30 cellular contexts compared by ENCODE assay signal in genomic region chr6:73639015-73639414, GRCh38.
"Had no signal": no experiment of that assay in that cellular context is flagged by ENCODE, and none has a peak within 500 bp of the region (broad histone marks: within the 10 kb centered on the region; RNA-seq: fewer than 3 reads in every experiment).

No MANE protein-coding gene starts in this region.

- H3K27me3 Mint-ChIP-seq: activated CD4-positive, alpha-beta T cell treated with anti-CD3 and anti-CD28 coated beads, Interleukin-2, amount 10 ng/mL, durations not matched to agents 24 days and 14 days; activated CD8-positive, alpha-beta memory T cell treated with anti-CD3 and anti-CD28 coated beads, Interleukin-2, amount 10 ng/mL, durations not matched to agents 7 days and 5 days; activated naive CD8-positive, alpha-beta T cell treated with anti-CD3 and anti-CD28 coated beads, Interleukin-2, amount 50 U/mL, for 24 hours; activated T-cell treated with anti-CD3 and anti-CD28 coated beads, Interleukin-2, amount 50 U/mL, for 24 hours; brain; central memory CD8-positive, alpha-beta T cell had no signal

- H3K27me3 ChIP-seq: MG63, Peyer's patch, SJCRH30 had no signal

- H3K36me3 Mint-ChIP-seq: activated naive CD4-positive, alpha-beta T cell treated with anti-CD3 and anti-CD28 coated beads, Interleukin-2, amount 50 U/mL, for 72 hours had no signal

- H3K4me1 Mint-ChIP-seq: activated CD8-positive, alpha-beta memory T cell treated with anti-CD3 and anti-CD28 coated beads, Interleukin-2, amount 10 ng/mL, durations not matched to agents 7 days and 5 days; activated naive CD8-positive, alpha-beta T cell treated with anti-CD3 and anti-CD28 coated beads, Interleukin-2, amount 50 U/mL, for 24 hours; brain; central memory CD8-positive, alpha-beta T cell; WTC11 had no signal

- H3K9me3 Mint-ChIP-seq: activated CD4-positive, alpha-beta T cell treated with anti-CD3 and anti-CD28 coated beads, Interleukin-2, amount 10 ng/mL, durations not matched to agents 24 days and 14 days; activated naive CD4-positive, alpha-beta T cell treated with anti-CD3 and anti-CD28 coated beads, Interleukin-2, amount 50 U/mL, for 72 hours; activated naive CD8-positive, alpha-beta T cell treated with anti-CD3 and anti-CD28 coated beads, Interleukin-2, amount 50 U/mL, for 24 hours; activated T-cell treated with anti-CD3 and anti-CD28 coated beads, Interleukin-2, amount 50 U/mL, for 24 hours; activated T-helper 1 cell treated with anti-CD3 and anti-CD28 coated beads, Interleukin-12 subunit alpha, Interleukin-12 subunit beta, Interleukin-2, Interleukin-4 antibody, amounts not matched to agents 30 ng/mL and 10 ng/mL and 1 ng/mL, durations not matched to agents 14 hours and 24 hours and 36 hours; brain; central memory CD8-positive, alpha-beta T cell; WTC11 had no signal

- H3K4me3 ChIP-seq: MG63, Peyer's patch, SJCRH30 had no signal

- H3K27ac Mint-ChIP-seq: activated CD4-positive, alpha-beta T cell treated with anti-CD3 and anti-CD28 coated beads, Interleukin-2, amount 10 ng/mL, durations not matched to agents 24 days and 14 days; activated CD8-positive, alpha-beta memory T cell treated with anti-CD3 and anti-CD28 coated beads, Interleukin-2, amount 10 ng/mL, durations not matched to agents 7 days and 5 days; activated naive CD4-positive, alpha-beta T cell treated with anti-CD3 and anti-CD28 coated beads, Interleukin-2, amount 50 U/mL, for 72 hours; activated naive CD8-positive, alpha-beta T cell treated with anti-CD3 and anti-CD28 coated beads, Interleukin-2, amount 50 U/mL, for 24 hours; activated T-cell treated with anti-CD3 and anti-CD28 coated beads, Interleukin-2, amount 50 U/mL, for 24 hours; activated T-helper 1 cell treated with anti-CD3 and anti-CD28 coated beads, Interleukin-12 subunit alpha, Interleukin-12 subunit beta, Interleukin-2, Interleukin-4 antibody, amounts not matched to agents 30 ng/mL and 10 ng/mL and 1 ng/mL, durations not matched to agents 14 hours and 24 hours and 36 hours; brain; WTC11 had no signal

- H3K4me3 Mint-ChIP-seq: activated CD4-positive, alpha-beta T cell treated with anti-CD3 and anti-CD28 coated beads, Interleukin-2, amount 10 ng/mL, durations not matched to agents 24 days and 14 days; activated CD8-positive, alpha-beta memory T cell treated with anti-CD3 and anti-CD28 coated beads, Interleukin-2, amount 10 ng/mL, durations not matched to agents 7 days and 5 days; activated naive CD8-positive, alpha-beta T cell treated with anti-CD3 and anti-CD28 coated beads, Interleukin-2, amount 50 U/mL, for 24 hours; activated T-cell treated with anti-CD3 and anti-CD28 coated beads, Interleukin-2, amount 50 U/mL, for 24 hours; activated T-helper 1 cell treated with anti-CD3 and anti-CD28 coated beads, Interleukin-12 subunit alpha, Interleukin-12 subunit beta, Interleukin-2, Interleukin-4 antibody, amounts not matched to agents 30 ng/mL and 10 ng/mL and 1 ng/mL, durations not matched to agents 14 hours and 24 hours and 36 hours; brain; central memory CD8-positive, alpha-beta T cell; WTC11 had no signal

- FAIRE-seq: astrocyte had no signal

- H3K4me1 ChIP-seq: Peyer's patch, SJCRH30 had no signal

- ATAC-seq: activated CD8-positive, alpha-beta memory T cell treated with anti-CD3 and anti-CD28 coated beads, Interleukin-2, amount 10 ng/mL, durations not matched to agents 7 days and 5 days; activated naive CD4-positive, alpha-beta T cell treated with anti-CD3 and anti-CD28 coated beads, Interleukin-2, amount 50 U/mL, for 72 hours; activated naive CD8-positive, alpha-beta T cell treated with anti-CD3 and anti-CD28 coated beads, Interleukin-2, amount 50 U/mL, for 24 hours; WTC11 had no signal

- H3K27ac ChIP-seq: KMS-11, Peyer's patch, RWPE1, SJCRH30 had no signal

- H3K9me3 ChIP-seq: MG63, Peyer's patch, SJCRH30, SK-N-SH had no signal

- H3K36me3 ChIP-seq: MG63, SJCRH30 had no signal

- DNase-seq: activated CD4-positive, alpha-beta T cell treated with anti-CD3 and anti-CD28 coated beads, Interleukin-2, amount 10 ng/mL, durations not matched to agents 24 days and 14 days; activated CD4-positive, alpha-beta T cell treated with anti-CD3 and anti-CD28 coated beads, Interleukin-2, amount 50 U/mL, for 48 hours; activated CD4-positive, CD25-positive, alpha-beta regulatory T cell treated with anti-CD3 and anti-CD28 coated beads, Interleukin-2, amount 50 U/mL, for 72 hours; activated CD8-positive, alpha-beta memory T cell treated with anti-CD3 and anti-CD28 coated beads, Interleukin-2, amount 10 ng/mL, durations not matched to agents 7 days and 5 days; activated effector memory CD4-positive, alpha-beta T cell treated with anti-CD3 and anti-CD28 coated beads, Interleukin-2, amount 50 U/mL, for 16 hours; activated naive CD4-positive, alpha-beta T cell treated with Interleukin-2 at 50 U/mL for 16 hours; activated naive CD8-positive, alpha-beta T cell treated with anti-CD3 and anti-CD28 coated beads, Interleukin-2, amount 50 U/mL, for 24 hours; activated T-cell treated with anti-CD3 and anti-CD28 coated beads, Interleukin-2, amount 50 U/mL, for 24 hours; amygdala; MG63; NCI-H1048; NCI-H146; NCI-H187 treated with DMSO at 0.1 percent for 48 hours; NCI-H2081 treated with DMSO at 0.1 percent for 48 hours; NCI-H2171; NCI-H2227 treated with DMSO at 0.1 percent for 48 hours; NCI-H526 treated with DMSO at 0.1 percent for 48 hours; NCI-H82; Peyer's patch; Right ventricle myocardium superior; SJCRH30; SK-N-SH had no signal
